ENCODE assay signal across 17 cellular contexts in the genomic region with DNA sequence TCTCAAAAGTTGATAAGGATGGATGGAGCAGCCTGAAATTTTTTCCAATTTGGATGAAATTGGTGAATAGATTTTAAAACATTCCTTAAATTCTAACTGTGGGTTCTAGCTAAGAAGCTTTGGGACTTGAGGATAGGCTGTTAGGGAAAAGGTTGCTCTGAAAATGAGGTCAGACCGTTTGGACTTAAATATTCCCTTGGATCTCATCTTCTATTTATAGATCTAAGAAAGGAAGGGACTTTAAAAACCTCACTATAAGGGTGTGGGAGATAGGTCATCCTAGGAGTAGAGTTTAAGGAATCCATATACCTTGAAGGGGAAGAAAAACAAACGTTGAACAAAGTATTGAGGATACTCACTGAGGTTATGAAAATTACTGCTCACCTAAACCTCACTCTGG. TPM values are rescaled to one million over a fixed set of nuclear protein-coding genes. Genes with fewer than 3 reads are reported as not detected.
DNase-seq lines count a peak whose midpoint lies in the region; FAIRE-seq and TF ChIP-seq lines count a peak whose summit lies in the region.
"Had no signal": no experiment of that assay in that cellular context is flagged by ENCODE, and none has a peak within 500 bp of the region (broad histone marks: within the 10 kb centered on the region; RNA-seq: fewer than 3 reads in every experiment).

No MANE protein-coding gene starts in this region.

- no peak overlapping the region for H3K4me3 Mint-ChIP-seq in activated CD4-positive, alpha-beta memory T cell treated with anti-CD3 and anti-CD28 coated beads, Interleukin-2, amount 10 ng/mL, durations not matched to agents 7 days and 5 days
- no peak overlapping the region for H3K4me3 Mint-ChIP-seq in activated CD4-positive, alpha-beta memory T cell treated with anti-CD3 and anti-CD28 coated beads for 36 hours
- no peak overlapping the region for H3K4me3 Mint-ChIP-seq in astrocyte (ENCODE audit: unreplicated experiment)
- H3K4me3 Mint-ChIP-seq: CD4-positive, CD25-positive, alpha-beta regulatory T cell had no signal

- peaks cover 3% of the 10 kb centered on the region for H3K4me1 Mint-ChIP-seq in activated CD4-positive, alpha-beta memory T cell treated with anti-CD3 and anti-CD28 coated beads, Interleukin-2, amount 10 ng/mL, durations not matched to agents 7 days and 5 days
- peaks cover 4% of the 10 kb centered on the region for H3K4me1 Mint-ChIP-seq in activated CD4-positive, alpha-beta memory T cell treated with anti-CD3 and anti-CD28 coated beads for 36 hours (ENCODE audit: low read depth)
- peaks cover 37% of the 10 kb centered on the region for H3K4me1 Mint-ChIP-seq in astrocyte (ENCODE audit: low read depth, unreplicated experiment)

- H3K36me3 Mint-ChIP-seq in activated CD4-positive, alpha-beta memory T cell treated with anti-CD3 and anti-CD28 coated beads, Interleukin-2, amount 10 ng/mL, durations not matched to agents 7 days and 5 days (ENCODE audit: low read depth) = peaks cover 60% of the 10 kb centered on the region
- H3K36me3 Mint-ChIP-seq in activated CD4-positive, alpha-beta memory T cell treated with anti-CD3 and anti-CD28 coated beads for 36 hours = peaks cover 31% of the 10 kb centered on the region
- H3K36me3 Mint-ChIP-seq in astrocyte (ENCODE audit: low read depth, unreplicated experiment) = peaks cover 21% of the 10 kb centered on the region

- H2AFZ ChIP-seq in astrocyte (ENCODE audit: low read depth, low read length) (no peak overlapping the region), MM.1S (ENCODE audit: low read length) (no peak overlapping the region)

- H3K9me2 ChIP-seq in MM.1S (replicated peaks; ENCODE audit: insufficient read depth, low read length) = no peaks in the 10 kb centered on the region

- no peak overlapping the region for H3K27ac ChIP-seq in astrocyte (ENCODE audit: low read depth, low read length)
- peak overlapping the region; percentile 54 for H3K27ac ChIP-seq in skeletal muscle tissue (ENCODE audit: low read depth, low read length)
- H3K27ac ChIP-seq in MM.1S (ENCODE audit: low read length) = no peak overlapping the region

- H3K79me2 ChIP-seq in astrocyte (ENCODE audit: insufficient read depth, low read length) = no peaks in the 10 kb centered on the region
- H3K79me2 ChIP-seq in MM.1S (ENCODE audit: low read length) = no peaks in the 10 kb centered on the region

- peak overlapping the region; percentile 1 for H3K27ac Mint-ChIP-seq in activated CD4-positive, alpha-beta memory T cell treated with anti-CD3 and anti-CD28 coated beads, Interleukin-2, amount 10 ng/mL, durations not matched to agents 7 days and 5 days
- no peak overlapping the region for H3K27ac Mint-ChIP-seq in activated CD4-positive, alpha-beta memory T cell treated with anti-CD3 and anti-CD28 coated beads for 36 hours
- H3K27ac Mint-ChIP-seq in astrocyte (ENCODE audit: unreplicated experiment) = peak overlapping the region; percentile 11

- DNase-seq in activated CD4-positive, alpha-beta memory T cell treated with anti-CD3 and anti-CD28 coated beads, Interleukin-2, amount 10 ng/mL, durations not matched to agents 7 days and 5 days = no peak
- DNase-seq in activated CD4-positive, alpha-beta memory T cell treated with anti-CD3 and anti-CD28 coated beads for 36 hours = no peak
- DNase-seq in astrocyte (ENCODE audit: low read depth) = no peak
- peak; percentile 48 for DNase-seq in myocyte (ENCODE audit: low read depth)
- DNase-seq in T1000 (lab: John Stamatoyannopoulos, UW) = no peak
- no peak for DNase-seq in MM.1S
- no peak for DNase-seq in NCI-H1105 (lab: John Stamatoyannopoulos, UW)
- DNase-seq: BE2C; KG1; NCI-H187; NCI-H2107; NCI-H510A; NCI-H748 treated with DMSO at 0.1 percent for 48 hours; NK-92 treated with Interleukin-12 subunit alpha and Interleukin-12 subunit beta, amount 100 ng/mL, for 24 hours had no signal

- H3K36me3 ChIP-seq in astrocyte (ENCODE audit: insufficient read depth, low read length) (peaks cover 28% of the 10 kb centered on the region), skeletal muscle tissue (ENCODE audit: control insufficient read depth in 3 of 3, insufficient read depth in 3 of 3, low read length in 3 of 3) (peaks cover 19 to 54% (median 51%) of the 10 kb centered on the region in 3 donors), MM.1S (replicated peaks; ENCODE audit: insufficient read depth, low read length) (no peaks in the 10 kb centered on the region)

- no peaks in the 10 kb centered on the region for H3K9me3 Mint-ChIP-seq in activated CD4-positive, alpha-beta memory T cell treated with anti-CD3 and anti-CD28 coated beads, Interleukin-2, amount 10 ng/mL, durations not matched to agents 7 days and 5 days
- no peaks in the 10 kb centered on the region for H3K9me3 Mint-ChIP-seq in activated CD4-positive, alpha-beta memory T cell treated with anti-CD3 and anti-CD28 coated beads for 36 hours
- H3K9me3 Mint-ChIP-seq in astrocyte (ENCODE audit: unreplicated experiment) = peaks cover 3% of the 10 kb centered on the region
- H3K9me3 Mint-ChIP-seq: CD4-positive, CD25-positive, alpha-beta regulatory T cell had no signal

- H3K9me3 ChIP-seq in astrocyte (ENCODE audit: insufficient read depth, low read depth, low read length) (no peaks in the 10 kb centered on the region), skeletal muscle tissue (ENCODE audit: control insufficient read depth in 3 of 3, low read length in 3 of 3) (no peaks in the 10 kb centered on the region), MM.1S (replicated peaks; ENCODE audit: insufficient read depth, low read length) (no peaks in the 10 kb centered on the region)
- H3K9me3 ChIP-seq: BE2C, Caco-2 had no signal

- H3K4me1 ChIP-seq in astrocyte (ENCODE audit: insufficient read depth, low read length) (peaks cover 14% of the 10 kb centered on the region), skeletal muscle tissue (ENCODE audit: control insufficient read depth in 3 of 3, insufficient read depth in 3 of 3, low read length in 3 of 3) (peaks cover 6 to 31% (median 23%) of the 10 kb centered on the region in 3 donors), MM.1S (ENCODE audit: low read length) (no peaks in the 10 kb centered on the region)
- H3K4me1 ChIP-seq: BE2C had no signal

- CTCF ChIA-PET in activated CD4-positive, alpha-beta memory T cell treated with anti-CD3 and anti-CD28 coated beads, Interleukin-2, amount 10 ng/mL, durations not matched to agents 7 days and 5 days (lab: Charles Lee) = interaction anchor here (0.8 to 1.8 kb wide), 6 partner anchors 10 to 684 kb away, joined by 3 to 8 read pairs (median 5); no protein-coding TSS in a partner anchor
- CTCF ChIA-PET in activated CD4-positive, alpha-beta memory T cell treated with anti-CD3 and anti-CD28 coated beads for 36 hours (lab: Charles Lee) = interaction anchor here (0.7 to 4.4 kb wide), 13 partner anchors 9 to 427 kb away, joined by 3 to 37 read pairs (median 3); partner anchors contain the start of gene INPP5D

- POLR2A ChIA-PET in activated CD4-positive, alpha-beta memory T cell treated with anti-CD3 and anti-CD28 coated beads, Interleukin-2, amount 10 ng/mL, durations not matched to agents 7 days and 5 days (lab: Charles Lee) = interaction anchor here (2.1 kb wide), 1 partner anchor 399 kb away, joined by 6 read pairs; the partner anchor contains the start of gene ATG16L1
- POLR2A ChIA-PET in activated CD4-positive, alpha-beta memory T cell treated with anti-CD3 and anti-CD28 coated beads for 36 hours (lab: Charles Lee) = no interaction called here

- H3F3A ChIP-seq in MM.1S (ENCODE audit: insufficient read depth, low read length) = no peaks in the 10 kb centered on the region

- intact Hi-C loops in activated CD4-positive, alpha-beta memory T cell treated with anti-CD3 and anti-CD28 coated beads for 36 hours (cut with micrococcal nuclease) = loop anchor here (1.0 to 5.0 kb wide), 3 partner anchors 176 to 399 kb away; partner anchors contain the start of gene ATG16L1

- H3K27me3 ChIP-seq in astrocyte (ENCODE audit: insufficient read depth, low read length) = no peaks in the 10 kb centered on the region
- no peaks in the 10 kb centered on the region for H3K27me3 ChIP-seq in skeletal muscle tissue (ENCODE audit: control insufficient read depth in 3 of 3, insufficient read depth in 3 of 3, low read length in 3 of 3)
- no peaks in the 10 kb centered on the region for H3K27me3 ChIP-seq in MM.1S (replicated peaks; ENCODE audit: insufficient read depth, low read length)
- H3K27me3 ChIP-seq: BE2C had no signal

- no peak overlapping the region for H3K4me2 ChIP-seq in astrocyte (ENCODE audit: low read length)
- no peak overlapping the region for H3K4me2 ChIP-seq in MM.1S (ENCODE audit: low read depth, low read length)

- no peak for TF ChIP-seq CTCF in astrocyte (IDR thresholded peaks at IDR 0.05; ENCODE audit: insufficient read depth, low read depth, low read length)
- TF ChIP-seq CTCF in MM.1S (IDR thresholded peaks at IDR 0.05; ENCODE audit: low read length) = no peak

- H4K20me1 ChIP-seq in astrocyte (ENCODE audit: insufficient read depth, low read length) (peaks cover 5% of the 10 kb centered on the region), MM.1S (ENCODE audit: insufficient read depth, low read length) (no peaks in the 10 kb centered on the region)

- no peaks in the 10 kb centered on the region for H3K27me3 Mint-ChIP-seq in activated CD4-positive, alpha-beta memory T cell treated with anti-CD3 and anti-CD28 coated beads, Interleukin-2, amount 10 ng/mL, durations not matched to agents 7 days and 5 days
- no peaks in the 10 kb centered on the region for H3K27me3 Mint-ChIP-seq in activated CD4-positive, alpha-beta memory T cell treated with anti-CD3 and anti-CD28 coated beads for 36 hours
- H3K27me3 Mint-ChIP-seq in astrocyte (ENCODE audit: low read depth, unreplicated experiment) = no peaks in the 10 kb centered on the region
- H3K27me3 Mint-ChIP-seq: CD4-positive, CD25-positive, alpha-beta regulatory T cell had no signal

- H3K4me3 ChIP-seq in astrocyte (ENCODE audit: insufficient read depth, low read depth, low read length) (no peak overlapping the region), skeletal muscle tissue (ENCODE audit: low read length in 3 of 3) (no peak overlapping the region), MM.1S (ENCODE audit: low read length) (no peak overlapping the region)

- H3K9ac ChIP-seq in astrocyte (ENCODE audit: low read length) (no peak overlapping the region), skeletal muscle tissue (ENCODE audit: low read depth in 1 of 3, low read length in 3 of 3) (no peak overlapping the region), MM.1S (ENCODE audit: low read length) (no peak overlapping the region)

- no peak for FAIRE-seq in astrocyte (lab: Jason Lieb, UNC)

RNA-seq across cellular contexts. Expression of gene SNORC, which starts 17.4 kb away (rescaled TPM):
- 1 to 10 TPM; 1.3 to 1.9 TPM for total RNA-seq in activated CD4-positive, alpha-beta memory T cell treated with anti-CD3 and anti-CD28 coated beads, Interleukin-2, amount 10 ng/mL, durations not matched to agents 7 days and 5 days
- total RNA-seq in activated CD4-positive, alpha-beta memory T cell treated with anti-CD3 and anti-CD28 coated beads for 36 hours = 1 to 10 TPM in 1 of 2 experiments, under 1 TPM in 1; 0.85 to 1.7 TPM
- 2.1 and 3.1 TPM in 2 replicates for total RNA-seq in astrocyte
- total RNA-seq in myocyte = 1.5 and 2.6 TPM in 2 replicates
- 1.9 TPM for polyA plus RNA-seq in myocyte (2012)
- total RNA-seq in skeletal muscle tissue = under 0.01 TPM
